Comparison of ENCODE assay signal across 8 cellular contexts in the genomic region with DNA sequence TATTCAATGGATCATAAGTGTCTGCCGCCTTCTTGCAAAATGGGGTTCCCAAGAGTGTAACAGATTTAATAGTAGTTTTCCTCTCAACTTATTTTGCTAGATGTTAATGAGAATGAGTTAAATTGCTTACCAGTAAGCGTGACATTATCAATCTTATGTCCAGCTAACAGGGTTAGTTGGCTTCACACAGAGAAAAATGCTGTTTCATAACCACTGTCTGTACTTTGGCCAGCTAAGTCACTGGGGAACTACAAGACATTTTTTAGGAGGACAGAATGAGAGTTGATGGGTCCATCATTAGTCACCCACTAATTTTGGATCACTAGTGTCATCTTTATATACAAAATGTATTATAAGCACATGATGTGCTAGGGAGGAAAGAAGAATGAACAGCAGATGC. TPM values are rescaled to one million over a fixed set of nuclear protein-coding genes. Genes with fewer than 3 reads are reported as not detected.
DNase-seq lines count a peak whose midpoint lies in the region; ATAC-seq and TF ChIP-seq lines count a peak whose summit lies in the region.

No MANE protein-coding gene starts in this region.

- intact Hi-C loops in left ventricle myocardium inferior (cut with micrococcal nuclease) (no loop called here), left cardiac atrium (cut with DNase I) (loop anchor here in 1 of 2 donors (5.0 kb wide), 1 partner anchor 62 kb away; the partner anchor contains the start of gene AK3), mammary epithelial cell (cut with micrococcal nuclease) (no loop called here)

- H3K9ac ChIP-seq in mammary epithelial cell (ENCODE audit: insufficient read depth, low read length), result peak overlapping the region; percentile 82

- DNase-seq in left ventricle myocardium inferior (no peak), left cardiac atrium (no peak), mammary epithelial cell (peak; percentile 29), medulla oblongata (ENCODE audit: extremely low spot score) (peak; percentile 19), NCI-H2227 (lab: John Stamatoyannopoulos, UW; ENCODE audit: unreplicated experiment) (no peak)
- DNase-seq in activated T-cell treated with anti-CD3 and anti-CD28 coated beads, Interleukin-2, amount 50 U/mL, for 1 hour, result no peak

- peak overlapping the region; percentile 92 for H2AFZ ChIP-seq in mammary epithelial cell (ENCODE audit: low read depth, low read length)

- H3K36me3 ChIP-seq in left ventricle myocardium inferior (peaks cover 9% of the 10 kb centered on the region), mammary epithelial cell (ENCODE audit: insufficient read depth, low read length) (peaks cover 2% of the 10 kb centered on the region)

- no peaks in the 10 kb centered on the region for H3K9me3 ChIP-seq in left ventricle myocardium inferior (replicated peaks)
- no peaks in the 10 kb centered on the region for H3K9me3 ChIP-seq in mammary epithelial cell (replicated peaks; ENCODE audit: insufficient read depth, low read length)

- H3K27ac ChIP-seq in left ventricle myocardium inferior (replicated peaks) (peak overlapping the region; percentile 95), mammary epithelial cell (ENCODE audit: insufficient read depth, low read depth, low read length) (peak overlapping the region; percentile 71)

- no peaks in the 10 kb centered on the region for H4K20me1 ChIP-seq in mammary epithelial cell (ENCODE audit: insufficient read depth, low read length)

- H3K27me3 ChIP-seq in left ventricle myocardium inferior (ENCODE audit: low read depth), result no peaks in the 10 kb centered on the region
- H3K27me3 ChIP-seq in mammary epithelial cell (ENCODE audit: insufficient read depth, low read length), result no peaks in the 10 kb centered on the region

- TF ChIP-seq CTCF in left ventricle myocardium inferior (IDR thresholded peaks at IDR 0.05; ENCODE audit: borderline replicate concordance) (no peak), mammary epithelial cell (conservative IDR thresholded peaks at IDR 0.05 in 1 of 2, IDR thresholded peaks at IDR 0.05 in 1 of 2; ENCODE audit: extremely low read depth in 1 of 2, insufficient read depth in 1 of 2, low read depth in 1 of 2, low read length in 2 of 2) (no peak)

- TSS peak; percentile 47 for BruUV-seq in mammary epithelial cell (replicated peaks; lab: Mats Ljungman, UMichigan)

- in situ Hi-C loops in mammary epithelial cell (cut with MboI; ENCODE audit: low sequenced_read_pairs in 2 of 2), result no loop called here

- H3K4me3 ChIP-seq in left ventricle myocardium inferior, result peak overlapping the region; percentile 88
- H3K4me3 ChIP-seq in mammary epithelial cell (replicated peaks in 1 of 3; ENCODE audit: insufficient read depth in 1 of 3, low read depth in 2 of 3, low read length in 3 of 3), result peak overlapping the region; percentile 76 to 83 (median 82)

- H3K79me2 ChIP-seq in mammary epithelial cell (ENCODE audit: insufficient read depth, low read length), result peaks cover 50% of the 10 kb centered on the region

- peaks cover 65% of the 10 kb centered on the region for H3K4me1 ChIP-seq in left ventricle myocardium inferior
- H3K4me1 ChIP-seq in mammary epithelial cell (ENCODE audit: insufficient read depth, low read length), result peaks cover 10% of the 10 kb centered on the region

- 56% methylated on average over 2 of the region's 2 CpGs for WGBS in mammary epithelial cell (ENCODE audit: low coverage, missing lambda C conversion rate)

- peak overlapping the region; percentile 83 for H3K4me2 ChIP-seq in mammary epithelial cell (ENCODE audit: insufficient read depth, low read depth, low read length)

- CTCF ChIA-PET in mammary epithelial cell (lab: Charles Lee; ENCODE audit: low non-redundant PET), result no interaction called here

- ATAC-seq in left cardiac atrium (no peak), esophagus mucosa (no peak), GM21423 (IDR thresholded peaks at IDR 0.05; ENCODE audit: unreplicated experiment) (no peak)

- dilution Hi-C loops in mammary epithelial cell (cut with HindIII; ENCODE audit: low sequenced_read_pairs), result no loop called here

RNA-seq across cellular contexts. Expression of gene CDC37L1, which starts 1.4 kb away (rescaled TPM):
- total RNA-seq in left ventricle myocardium inferior (42.4 TPM), left cardiac atrium (10 to 100 TPM; 32.5 to 41.6 TPM), mammary epithelial cell (10 to 100 TPM; 19.0 to 20.2 TPM), esophagus mucosa (9.3 TPM)
- 7.7 TPM for polyA plus RNA-seq in mammary epithelial cell
- polyA minus RNA-seq in mammary epithelial cell, result 2.3 TPM

RNA-seq across cellular contexts. Expression of gene SPATA6L, which starts 14.5 kb away (rescaled TPM):
- total RNA-seq in left ventricle myocardium inferior, result 0.96 TPM
- 1 to 10 TPM in 1 of 2 donors, under 1 TPM in 1; 0.56 to 1.3 TPM for total RNA-seq in left cardiac atrium
- 1 to 10 TPM in 1 of 2 donors, under 1 TPM in 1; 0.85 to 4.3 TPM for total RNA-seq in mammary epithelial cell
- 0.91 TPM for polyA plus RNA-seq in mammary epithelial cell
- polyA minus RNA-seq in mammary epithelial cell, result 1.4 TPM
- total RNA-seq in esophagus mucosa, result 3.1 TPM

RNA-seq across cellular contexts. Expression of gene PLPP6, which starts 18.7 kb away (rescaled TPM):
- total RNA-seq in left ventricle myocardium inferior (2.1 TPM), left cardiac atrium (1 to 10 TPM; 3.1 to 3.4 TPM), mammary epithelial cell (10 to 100 TPM; 10.9 to 12.0 TPM), esophagus mucosa (6.1 TPM)
- polyA plus RNA-seq in mammary epithelial cell, result 5.3 TPM
- 5.6 TPM for polyA minus RNA-seq in mammary epithelial cell

Comparison
In these comparisons a context has a peak if more than half of its experiments do, and no peak if none do; other contexts are left out.
1. DNase-seq: peak in mammary epithelial cell (single experiment) and medulla oblongata (single experiment); none in left ventricle myocardium inferior (single experiment), left cardiac atrium (single experiment), activated T-cell treated with anti-CD3 and anti-CD28 coated beads, Interleukin-2, amount 50 U/mL, for 1 hour (single experiment) and NCI-H2227 (single experiment).